1 cellular context compared by ENCODE assay signal in genomic region chr7:29194594-29195417, GRCh38.
TF ChIP-seq lines count a peak whose summit lies in the region.

CHN2 (plus strand) TSS chr7:29194775.

TF ChIP-seq in HepG2, 621 proteins besides CTCF, POLR2A, EP300 and RAD21 (continued from another document and continues in another):
- TF ChIP-seq, protein P1, sequence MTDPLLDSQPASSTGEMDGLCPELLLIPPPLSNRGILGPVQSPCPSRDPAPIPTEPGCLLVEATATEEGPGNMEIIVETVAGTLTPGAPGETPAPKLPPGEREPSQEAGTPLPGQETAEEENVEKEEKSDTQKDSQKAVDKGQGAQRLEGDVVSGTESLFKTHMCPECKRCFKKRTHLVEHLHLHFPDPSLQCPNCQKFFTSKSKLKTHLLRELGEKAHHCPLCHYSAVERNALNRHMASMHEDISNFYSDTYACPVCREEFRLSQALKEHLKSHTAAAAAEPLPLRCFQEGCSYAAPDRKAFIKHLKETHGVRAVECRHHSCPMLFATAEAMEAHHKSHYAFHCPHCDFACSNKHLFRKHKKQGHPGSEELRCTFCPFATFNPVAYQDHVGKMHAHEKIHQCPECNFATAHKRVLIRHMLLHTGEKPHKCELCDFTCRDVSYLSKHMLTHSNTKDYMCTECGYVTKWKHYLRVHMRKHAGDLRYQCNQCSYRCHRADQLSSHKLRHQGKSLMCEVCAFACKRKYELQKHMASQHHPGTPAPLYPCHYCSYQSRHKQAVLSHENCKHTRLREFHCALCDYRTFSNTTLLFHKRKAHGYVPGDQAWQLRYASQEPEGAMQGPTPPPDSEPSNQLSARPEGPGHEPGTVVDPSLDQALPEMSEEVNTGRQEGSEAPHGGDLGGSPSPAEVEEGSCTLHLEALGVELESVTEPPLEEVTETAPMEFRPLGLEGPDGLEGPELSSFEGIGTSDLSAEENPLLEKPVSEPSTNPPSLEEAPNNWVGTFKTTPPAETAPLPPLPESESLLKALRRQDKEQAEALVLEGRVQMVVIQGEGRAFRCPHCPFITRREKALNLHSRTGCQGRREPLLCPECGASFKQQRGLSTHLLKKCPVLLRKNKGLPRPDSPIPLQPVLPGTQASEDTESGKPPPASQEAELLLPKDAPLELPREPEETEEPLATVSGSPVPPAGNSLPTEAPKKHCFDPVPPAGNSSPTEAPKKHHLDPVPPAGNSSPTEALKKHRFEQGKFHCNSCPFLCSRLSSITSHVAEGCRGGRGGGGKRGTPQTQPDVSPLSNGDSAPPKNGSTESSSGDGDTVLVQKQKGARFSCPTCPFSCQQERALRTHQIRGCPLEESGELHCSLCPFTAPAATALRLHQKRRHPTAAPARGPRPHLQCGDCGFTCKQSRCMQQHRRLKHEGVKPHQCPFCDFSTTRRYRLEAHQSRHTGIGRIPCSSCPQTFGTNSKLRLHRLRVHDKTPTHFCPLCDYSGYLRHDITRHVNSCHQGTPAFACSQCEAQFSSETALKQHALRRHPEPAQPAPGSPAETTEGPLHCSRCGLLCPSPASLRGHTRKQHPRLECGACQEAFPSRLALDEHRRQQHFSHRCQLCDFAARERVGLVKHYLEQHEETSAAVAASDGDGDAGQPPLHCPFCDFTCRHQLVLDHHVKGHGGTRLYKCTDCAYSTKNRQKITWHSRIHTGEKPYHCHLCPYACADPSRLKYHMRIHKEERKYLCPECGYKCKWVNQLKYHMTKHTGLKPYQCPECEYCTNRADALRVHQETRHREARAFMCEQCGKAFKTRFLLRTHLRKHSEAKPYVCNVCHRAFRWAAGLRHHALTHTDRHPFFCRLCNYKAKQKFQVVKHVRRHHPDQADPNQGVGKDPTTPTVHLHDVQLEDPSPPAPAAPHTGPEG (CRISPR knock-in tag; IDR thresholded peaks at IDR 0.05) = peak; percentile 69; the same call in 1 of the 2 replicates
- TF ChIP-seq CBFB (CRISPR knock-in tag; IDR thresholded peaks at IDR 0.05) (0 out of 2 replicates have a peak, but pooled peaks have one; percentile 58), ZNF138 (CRISPR knock-in tag; IDR thresholded peaks at IDR 0.05; ENCODE audit: low read depth) (0 out of 2 replicates have a peak, but pooled peaks have one; percentile 56), YEATS4 (CRISPR knock-in tag; IDR thresholded peaks at IDR 0.05; ENCODE audit: borderline replicate concordance) (peak; percentile 74), DNMT1 (CRISPR knock-in tag; IDR thresholded peaks at IDR 0.05) (peak; percentile 83), MTA1 (CRISPR knock-in tag; IDR thresholded peaks at IDR 0.05; ENCODE audit: borderline replicate concordance) (peak; percentile 43; the same call in 1 of the 2 replicates), FOXP4 (CRISPR knock-in tag; IDR thresholded peaks at IDR 0.05) (peak; percentile 62), NFATC3 (CRISPR knock-in tag; IDR thresholded peaks at IDR 0.05) (no peak), ZNF589 (CRISPR knock-in tag; conservative IDR thresholded peaks at IDR 0.05) (0 out of 2 replicates have a peak, but pooled peaks have one; percentile 6), ZNF652 (CRISPR knock-in tag; IDR thresholded peaks at IDR 0.05; ENCODE audit: borderline replicate concordance, low read depth) (no peak), JUNB (CRISPR knock-in tag; IDR thresholded peaks at IDR 0.05; ENCODE audit: borderline replicate concordance) (no peak), ZFP1 (CRISPR knock-in tag; IDR thresholded peaks at IDR 0.05) (no peak), HMGA1 (CRISPR knock-in tag; conservative IDR thresholded peaks at IDR 0.05) (no peak), ZNF446 (CRISPR knock-in tag; IDR thresholded peaks at IDR 0.05) (no peak; the same call in 1 of the 2 replicates), ARNT2 (CRISPR knock-in tag; IDR thresholded peaks at IDR 0.05; ENCODE audit: low read depth) (no peak), AKAP8 (CRISPR knock-in tag; IDR thresholded peaks at IDR 0.05) (no peak), HHEX (CRISPR knock-in tag; IDR thresholded peaks at IDR 0.05) (no peak), MIER2 (CRISPR knock-in tag; IDR thresholded peaks at IDR 0.05) (no peak), MEIS1 (CRISPR knock-in tag; IDR thresholded peaks at IDR 0.05; ENCODE audit: borderline replicate concordance) (peak; percentile 51; the same call in 1 of the 2 replicates), ZNF564 (CRISPR knock-in tag; IDR thresholded peaks at IDR 0.05) (peak; percentile 81), ZBTB7B (CRISPR knock-in tag; IDR thresholded peaks at IDR 0.05) (peak; percentile 64), ZNF619 (CRISPR knock-in tag; IDR thresholded peaks at IDR 0.05) (0 out of 2 replicates have a peak, but pooled peaks have one; percentile 9), ELF3 (CRISPR knock-in tag; IDR thresholded peaks at IDR 0.05) (peak; percentile 83), SAP130 (CRISPR knock-in tag; IDR thresholded peaks at IDR 0.05; ENCODE audit: low read depth) (peak; percentile 80), ZNF143 (CRISPR knock-in tag; IDR thresholded peaks at IDR 0.05) (peak; percentile 36; the same call in 1 of the 2 replicates), ZNF543 (CRISPR knock-in tag; IDR thresholded peaks at IDR 0.05) (no peak), CBX1 (IDR thresholded peaks at IDR 0.05; ENCODE audit: low read depth) (no peak), IKZF4 (CRISPR knock-in tag; IDR thresholded peaks at IDR 0.05; ENCODE audit: borderline replicate concordance, low read depth, not compliant biosample characterization) (peak; percentile 83), KAT7 (CRISPR knock-in tag; IDR thresholded peaks at IDR 0.05; ENCODE audit: borderline replicate concordance) (peak; percentile 68), ERF (CRISPR knock-in tag; IDR thresholded peaks at IDR 0.05) (no peak; the same call in 1 of the 2 replicates), SKI (IDR thresholded peaks at IDR 0.05; ENCODE audit: partially characterized antibody) (no peak), SYNCRIP (IDR thresholded peaks at IDR 0.05; ENCODE audit: insufficient read depth, low read depth, low read length) (no peak), ZNF317 (CRISPR knock-in tag; IDR thresholded peaks at IDR 0.05) (peak; percentile 55; the same call in 1 of the 2 replicates), ZKSCAN8 (CRISPR knock-in tag; IDR thresholded peaks at IDR 0.05; ENCODE audit: borderline replicate concordance) (no peak), GABPA (IDR thresholded peaks at IDR 0.05; ENCODE audit: low read depth, low read length) (no peak), GABPA (CRISPR knock-in tag; IDR thresholded peaks at IDR 0.05; ENCODE audit: low read depth) (peak; percentile 42), ZNF709 (CRISPR knock-in tag; IDR thresholded peaks at IDR 0.05) (peak; percentile 65; the same call in 1 of the 2 replicates), MAZ (IDR thresholded peaks at IDR 0.05; ENCODE audit: borderline replicate concordance, low read depth, low read length) (no peak), MAZ (CRISPR knock-in tag; IDR thresholded peaks at IDR 0.05; ENCODE audit: low read depth) (peak; percentile 75; the same call in 1 of the 2 replicates), PCBP1 (IDR thresholded peaks at IDR 0.05; ENCODE audit: borderline replicate concordance, low read depth, low read length) (no peak), EED (CRISPR knock-in tag; IDR thresholded peaks at IDR 0.05) (peak; percentile 72; the same call in 1 of the 2 replicates), SOX13 (IDR thresholded peaks at IDR 0.05) (no peak), SOX13 (CRISPR knock-in tag; conservative IDR thresholded peaks at IDR 0.05 in 1 of 2, IDR thresholded peaks at IDR 0.05 in 1 of 2) (peak in 1 of 2 experiments; percentile 18; a peak in 1 of 4 replicates), ZFP37 (CRISPR knock-in tag; IDR thresholded peaks at IDR 0.05; ENCODE audit: borderline replicate concordance) (peak; percentile 71; the same call in 1 of the 2 replicates), ZNF567 (CRISPR knock-in tag; IDR thresholded peaks at IDR 0.05; ENCODE audit: borderline replicate concordance) (0 out of 2 replicates have a peak, but pooled peaks have one; percentile 67), FOSL2 (CRISPR knock-in tag; IDR thresholded peaks at IDR 0.05) (peak; percentile 56)
- TF ChIP-seq, protein P2, sequence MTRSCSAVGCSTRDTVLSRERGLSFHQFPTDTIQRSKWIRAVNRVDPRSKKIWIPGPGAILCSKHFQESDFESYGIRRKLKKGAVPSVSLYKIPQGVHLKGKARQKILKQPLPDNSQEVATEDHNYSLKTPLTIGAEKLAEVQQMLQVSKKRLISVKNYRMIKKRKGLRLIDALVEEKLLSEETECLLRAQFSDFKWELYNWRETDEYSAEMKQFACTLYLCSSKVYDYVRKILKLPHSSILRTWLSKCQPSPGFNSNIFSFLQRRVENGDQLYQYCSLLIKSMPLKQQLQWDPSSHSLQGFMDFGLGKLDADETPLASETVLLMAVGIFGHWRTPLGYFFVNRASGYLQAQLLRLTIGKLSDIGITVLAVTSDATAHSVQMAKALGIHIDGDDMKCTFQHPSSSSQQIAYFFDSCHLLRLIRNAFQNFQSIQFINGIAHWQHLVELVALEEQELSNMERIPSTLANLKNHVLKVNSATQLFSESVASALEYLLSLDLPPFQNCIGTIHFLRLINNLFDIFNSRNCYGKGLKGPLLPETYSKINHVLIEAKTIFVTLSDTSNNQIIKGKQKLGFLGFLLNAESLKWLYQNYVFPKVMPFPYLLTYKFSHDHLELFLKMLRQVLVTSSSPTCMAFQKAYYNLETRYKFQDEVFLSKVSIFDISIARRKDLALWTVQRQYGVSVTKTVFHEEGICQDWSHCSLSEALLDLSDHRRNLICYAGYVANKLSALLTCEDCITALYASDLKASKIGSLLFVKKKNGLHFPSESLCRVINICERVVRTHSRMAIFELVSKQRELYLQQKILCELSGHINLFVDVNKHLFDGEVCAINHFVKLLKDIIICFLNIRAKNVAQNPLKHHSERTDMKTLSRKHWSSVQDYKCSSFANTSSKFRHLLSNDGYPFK (CRISPR knock-in tag; IDR thresholded peaks at IDR 0.05; ENCODE audit: borderline replicate concordance) = no peak
- TF ChIP-seq, protein P3, sequence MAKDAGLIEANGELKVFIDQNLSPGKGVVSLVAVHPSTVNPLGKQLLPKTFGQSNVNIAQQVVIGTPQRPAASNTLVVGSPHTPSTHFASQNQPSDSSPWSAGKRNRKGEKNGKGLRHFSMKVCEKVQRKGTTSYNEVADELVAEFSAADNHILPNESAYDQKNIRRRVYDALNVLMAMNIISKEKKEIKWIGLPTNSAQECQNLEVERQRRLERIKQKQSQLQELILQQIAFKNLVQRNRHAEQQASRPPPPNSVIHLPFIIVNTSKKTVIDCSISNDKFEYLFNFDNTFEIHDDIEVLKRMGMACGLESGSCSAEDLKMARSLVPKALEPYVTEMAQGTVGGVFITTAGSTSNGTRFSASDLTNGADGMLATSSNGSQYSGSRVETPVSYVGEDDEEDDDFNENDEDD (CRISPR knock-in tag; IDR thresholded peaks at IDR 0.05; ENCODE audit: borderline replicate concordance) = peak; percentile 64; the same call in 1 of the 2 replicates
- TF ChIP-seq, protein P4, sequence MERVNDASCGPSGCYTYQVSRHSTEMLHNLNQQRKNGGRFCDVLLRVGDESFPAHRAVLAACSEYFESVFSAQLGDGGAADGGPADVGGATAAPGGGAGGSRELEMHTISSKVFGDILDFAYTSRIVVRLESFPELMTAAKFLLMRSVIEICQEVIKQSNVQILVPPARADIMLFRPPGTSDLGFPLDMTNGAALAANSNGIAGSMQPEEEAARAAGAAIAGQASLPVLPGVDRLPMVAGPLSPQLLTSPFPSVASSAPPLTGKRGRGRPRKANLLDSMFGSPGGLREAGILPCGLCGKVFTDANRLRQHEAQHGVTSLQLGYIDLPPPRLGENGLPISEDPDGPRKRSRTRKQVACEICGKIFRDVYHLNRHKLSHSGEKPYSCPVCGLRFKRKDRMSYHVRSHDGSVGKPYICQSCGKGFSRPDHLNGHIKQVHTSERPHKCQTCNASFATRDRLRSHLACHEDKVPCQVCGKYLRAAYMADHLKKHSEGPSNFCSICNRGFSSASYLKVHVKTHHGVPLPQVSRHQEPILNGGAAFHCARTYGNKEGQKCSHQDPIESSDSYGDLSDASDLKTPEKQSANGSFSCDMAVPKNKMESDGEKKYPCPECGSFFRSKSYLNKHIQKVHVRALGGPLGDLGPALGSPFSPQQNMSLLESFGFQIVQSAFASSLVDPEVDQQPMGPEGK (CRISPR knock-in tag; IDR thresholded peaks at IDR 0.05) = peak; percentile 19; the same call in 1 of the 2 replicates
- TF ChIP-seq, protein P5, sequence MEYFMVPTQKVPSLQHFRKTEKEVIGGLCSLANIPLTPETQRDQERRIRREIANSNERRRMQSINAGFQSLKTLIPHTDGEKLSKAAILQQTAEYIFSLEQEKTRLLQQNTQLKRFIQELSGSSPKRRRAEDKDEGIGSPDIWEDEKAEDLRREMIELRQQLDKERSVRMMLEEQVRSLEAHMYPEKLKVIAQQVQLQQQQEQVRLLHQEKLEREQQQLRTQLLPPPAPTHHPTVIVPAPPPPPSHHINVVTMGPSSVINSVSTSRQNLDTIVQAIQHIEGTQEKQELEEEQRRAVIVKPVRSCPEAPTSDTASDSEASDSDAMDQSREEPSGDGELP (IDR thresholded peaks at IDR 0.05; ENCODE audit: borderline replicate concordance, low read depth) = peak; percentile 52; the same call in 1 of the 2 replicates
- TF ChIP-seq, protein P6, sequence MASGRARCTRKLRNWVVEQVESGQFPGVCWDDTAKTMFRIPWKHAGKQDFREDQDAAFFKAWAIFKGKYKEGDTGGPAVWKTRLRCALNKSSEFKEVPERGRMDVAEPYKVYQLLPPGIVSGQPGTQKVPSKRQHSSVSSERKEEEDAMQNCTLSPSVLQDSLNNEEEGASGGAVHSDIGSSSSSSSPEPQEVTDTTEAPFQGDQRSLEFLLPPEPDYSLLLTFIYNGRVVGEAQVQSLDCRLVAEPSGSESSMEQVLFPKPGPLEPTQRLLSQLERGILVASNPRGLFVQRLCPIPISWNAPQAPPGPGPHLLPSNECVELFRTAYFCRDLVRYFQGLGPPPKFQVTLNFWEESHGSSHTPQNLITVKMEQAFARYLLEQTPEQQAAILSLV (CRISPR knock-in tag; IDR thresholded peaks at IDR 0.05; ENCODE audit: borderline replicate concordance) = peak; percentile 80; the same call in 1 of the 2 replicates
